Comparison of ENCODE assay signal across 35 cellular contexts in the genomic region with DNA sequence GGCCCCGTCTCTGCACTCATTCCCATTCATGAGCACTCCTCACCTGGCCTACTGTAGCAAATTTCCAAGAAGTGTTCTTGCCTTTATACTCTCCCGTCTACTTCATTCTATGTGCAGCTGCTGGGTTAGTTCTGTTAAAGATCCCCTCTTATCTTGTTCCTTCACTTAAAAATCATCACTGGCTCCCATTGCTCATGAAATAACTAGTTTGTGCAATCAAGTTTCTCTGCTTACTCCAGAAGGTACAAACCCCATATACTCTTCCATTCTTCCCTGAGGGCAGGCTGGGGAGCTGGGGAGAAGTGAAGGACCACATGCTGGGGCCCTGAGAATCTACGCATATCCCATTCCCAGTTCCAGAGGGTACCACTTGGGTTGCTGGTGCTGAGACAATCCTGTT.
"Had no signal": no experiment of that assay in that cellular context is flagged by ENCODE, and none has a peak within 500 bp of the region (broad histone marks: within the 10 kb centered on the region; RNA-seq: fewer than 3 reads in every experiment).

No MANE protein-coding gene starts in this region.

- H3K27me3 Mint-ChIP-seq: activated B cell treated with CpG ODN at 0.5 μM for 24 hours; activated CD4-positive, alpha-beta T cell treated with anti-CD3 and anti-CD28 coated beads, Interleukin-2, amount 10 ng/mL, durations not matched to agents 24 days and 14 days; activated naive CD8-positive, alpha-beta T cell treated with anti-CD3 and anti-CD28 coated beads for 36 hours; central memory CD8-positive, alpha-beta T cell had no signal

- ATAC-seq: activated CD8-positive, alpha-beta memory T cell treated with anti-CD3 and anti-CD28 coated beads, Interleukin-2, amount 10 ng/mL, durations not matched to agents 7 days and 5 days; activated CD8-positive, alpha-beta T cell treated with anti-CD3 and anti-CD28 coated beads for 36 hours; activated naive CD4-positive, alpha-beta T cell treated with anti-CD3 and anti-CD28 coated beads, Interleukin-2, amount 50 U/mL, for 72 hours; activated T-helper 17 cell treated with anti-CD3 and anti-CD28 coated beads, Interleukin-2, amount 50 U/mL, for 72 hours had no signal

- H3K4me3 Mint-ChIP-seq: activated B cell treated with CpG ODN at 0.5 μM for 24 hours; activated CD4-positive, alpha-beta memory T cell treated with anti-CD3 and anti-CD28 coated beads for 36 hours; activated CD4-positive, alpha-beta T cell treated with anti-CD3 and anti-CD28 coated beads, Interleukin-2, amount 10 ng/mL, durations not matched to agents 24 days and 14 days; activated CD8-positive, alpha-beta memory T cell treated with anti-CD3 and anti-CD28 coated beads, Interleukin-2, amount 10 ng/mL, durations not matched to agents 7 days and 5 days; activated CD8-positive, alpha-beta T cell treated with anti-CD3 and anti-CD28 coated beads for 36 hours; activated naive CD4-positive, alpha-beta T cell treated with anti-CD3 and anti-CD28 coated beads for 36 hours; activated naive CD8-positive, alpha-beta T cell treated with anti-CD3 and anti-CD28 coated beads for 36 hours; activated T-cell treated with anti-CD3 and anti-CD28 coated beads, Interleukin-2, amount 50 U/mL, for 24 hours; activated T-helper 17 cell treated with anti-CD3 and anti-CD28 coated beads, Interleukin-2, amount 50 U/mL, for 72 hours; brain; central memory CD8-positive, alpha-beta T cell; T-helper 1 cell treated with Interleukin-12 subunit alpha and Interleukin-12 subunit beta and Interleukin-4 antibody, amounts not matched to agents 30 μg/mL and 1 μg/mL, for 36 hours; T-helper 2 cell treated with Interferon-gamma antibody and Interleukin-4, amounts not matched to agents 5 μg/mL and 100 μg/mL, for 36 hours had no signal

- H3K27me3 ChIP-seq: adrenal gland, ascending aorta, cardiac muscle cell had no signal

- H3K4me3 ChIP-seq: adrenal gland, ascending aorta, cardiac muscle cell had no signal

- H3K9me3 Mint-ChIP-seq: activated B cell treated with CpG ODN at 0.5 μM for 24 hours; activated CD4-positive, alpha-beta memory T cell treated with anti-CD3 and anti-CD28 coated beads for 36 hours; activated CD4-positive, alpha-beta T cell treated with anti-CD3 and anti-CD28 coated beads, Interleukin-2, amount 10 ng/mL, durations not matched to agents 24 days and 14 days; activated CD8-positive, alpha-beta T cell treated with anti-CD3 and anti-CD28 coated beads for 36 hours; activated naive CD4-positive, alpha-beta T cell treated with anti-CD3 and anti-CD28 coated beads for 36 hours; activated naive CD8-positive, alpha-beta T cell treated with anti-CD3 and anti-CD28 coated beads for 36 hours; activated T-cell treated with anti-CD3 and anti-CD28 coated beads, Interleukin-2, amount 50 U/mL, for 24 hours; activated T-helper 17 cell treated with anti-CD3 and anti-CD28 coated beads, Interleukin-2, amount 50 U/mL, for 72 hours; central memory CD8-positive, alpha-beta T cell; T-helper 1 cell treated with Interleukin-12 subunit alpha and Interleukin-12 subunit beta and Interleukin-4 antibody, amounts not matched to agents 30 μg/mL and 1 μg/mL, for 36 hours; T-helper 2 cell treated with Interferon-gamma antibody and Interleukin-4, amounts not matched to agents 5 μg/mL and 100 μg/mL, for 36 hours had no signal

- H3K36me3 Mint-ChIP-seq: activated CD4-positive, alpha-beta memory T cell treated with anti-CD3 and anti-CD28 coated beads for 36 hours; activated CD8-positive, alpha-beta memory T cell treated with anti-CD3 and anti-CD28 coated beads, Interleukin-2, amount 10 ng/mL, durations not matched to agents 7 days and 5 days; activated naive CD8-positive, alpha-beta T cell treated with anti-CD3 and anti-CD28 coated beads for 36 hours; brain had no signal

- DNase-seq: activated B cell treated with CpG ODN at 0.5 μM for 24 hours; activated CD4-positive, alpha-beta memory T cell treated with anti-CD3 and anti-CD28 coated beads for 36 hours; activated CD4-positive, alpha-beta T cell treated with anti-CD3 and anti-CD28 coated beads for 4 hours; activated CD4-positive, alpha-beta T cell treated with anti-CD3 and anti-CD28 coated beads, Interleukin-2, amount 10 ng/mL, durations not matched to agents 24 days and 14 days; activated CD4-positive, alpha-beta T cell treated with anti-CD3 and anti-CD28 coated beads, Interleukin-2, amount 50 U/mL, for 1 hour; activated CD4-positive, alpha-beta T cell treated with anti-CD3 and anti-CD28 coated beads, Interleukin-2, amount 50 U/mL, for 4 hours; activated CD4-positive, CD25-positive, alpha-beta regulatory T cell treated with anti-CD3 and anti-CD28 coated beads, Interleukin-2, amount 50 U/mL, for 72 hours; activated CD8-positive, alpha-beta memory T cell treated with anti-CD3 and anti-CD28 coated beads, Interleukin-2, amount 10 ng/mL, durations not matched to agents 7 days and 5 days; activated CD8-positive, alpha-beta memory T cell treated with anti-CD3 and anti-CD28 coated beads, Interleukin-2, amount 50 U/mL, for 48 hours; activated CD8-positive, alpha-beta T cell treated with anti-CD3 and anti-CD28 coated beads for 36 hours; activated effector memory CD4-positive, alpha-beta T cell treated with anti-CD3 and anti-CD28 coated beads, Interleukin-2, amount 50 U/mL, for 16 hours; activated gamma-delta T cell treated with Interleukin-2 at 50 U/mL for 16 hours; activated naive CD4-positive, alpha-beta T cell; activated naive CD4-positive, alpha-beta T cell treated with anti-CD3 and anti-CD28 coated beads for 36 hours; activated naive CD4-positive, alpha-beta T cell treated with anti-CD3 and anti-CD28 coated beads, Interleukin-2, amount 50 U/mL, for 16 hours; activated naive CD8-positive, alpha-beta T cell treated with anti-CD3 and anti-CD28 coated beads for 36 hours; activated T-cell treated with anti-CD3 and anti-CD28 coated beads, Interleukin-2, amount 50 U/mL, for 24 hours; activated T-cell treated with anti-CD3 and anti-CD28 coated beads, Interleukin-2, amount 50 U/mL, for 48 hours; amygdala; anterior cingulate cortex; caudate nucleus; cerebellar nuclear complex; T-helper 1 cell; T-helper 2 cell; T-helper 9 cell had no signal

- H3K9me3 ChIP-seq: adrenal gland, ascending aorta had no signal

- H3K27ac Mint-ChIP-seq: activated B cell treated with CpG ODN at 0.5 μM for 24 hours; activated CD4-positive, alpha-beta memory T cell treated with anti-CD3 and anti-CD28 coated beads for 36 hours; activated CD4-positive, alpha-beta T cell treated with anti-CD3 and anti-CD28 coated beads, Interleukin-2, amount 10 ng/mL, durations not matched to agents 24 days and 14 days; activated CD8-positive, alpha-beta memory T cell treated with anti-CD3 and anti-CD28 coated beads, Interleukin-2, amount 10 ng/mL, durations not matched to agents 7 days and 5 days; activated CD8-positive, alpha-beta T cell treated with anti-CD3 and anti-CD28 coated beads for 36 hours; activated naive CD4-positive, alpha-beta T cell treated with anti-CD3 and anti-CD28 coated beads for 36 hours; activated naive CD4-positive, alpha-beta T cell treated with anti-CD3 and anti-CD28 coated beads, Interleukin-2, amount 50 U/mL, for 72 hours; activated naive CD8-positive, alpha-beta T cell treated with anti-CD3 and anti-CD28 coated beads for 36 hours; activated T-cell treated with anti-CD3 and anti-CD28 coated beads, Interleukin-2, amount 50 U/mL, for 24 hours; activated T-helper 17 cell treated with anti-CD3 and anti-CD28 coated beads, Interleukin-2, amount 50 U/mL, for 72 hours; T-helper 1 cell treated with Interleukin-12 subunit alpha and Interleukin-12 subunit beta and Interleukin-4 antibody, amounts not matched to agents 30 μg/mL and 1 μg/mL, for 36 hours; T-helper 2 cell treated with Interferon-gamma antibody and Interleukin-4, amounts not matched to agents 5 μg/mL and 100 μg/mL, for 36 hours had no signal

- H3K36me3 ChIP-seq: adrenal gland, ascending aorta, cardiac muscle cell had no signal

- H3K27ac ChIP-seq: adrenal gland, ascending aorta, cardiac muscle cell, VCaP had no signal

- H3K4me1 Mint-ChIP-seq: brain had no signal
